Comparison of ENCODE assay signal across 15 cellular contexts in the genomic region with DNA sequence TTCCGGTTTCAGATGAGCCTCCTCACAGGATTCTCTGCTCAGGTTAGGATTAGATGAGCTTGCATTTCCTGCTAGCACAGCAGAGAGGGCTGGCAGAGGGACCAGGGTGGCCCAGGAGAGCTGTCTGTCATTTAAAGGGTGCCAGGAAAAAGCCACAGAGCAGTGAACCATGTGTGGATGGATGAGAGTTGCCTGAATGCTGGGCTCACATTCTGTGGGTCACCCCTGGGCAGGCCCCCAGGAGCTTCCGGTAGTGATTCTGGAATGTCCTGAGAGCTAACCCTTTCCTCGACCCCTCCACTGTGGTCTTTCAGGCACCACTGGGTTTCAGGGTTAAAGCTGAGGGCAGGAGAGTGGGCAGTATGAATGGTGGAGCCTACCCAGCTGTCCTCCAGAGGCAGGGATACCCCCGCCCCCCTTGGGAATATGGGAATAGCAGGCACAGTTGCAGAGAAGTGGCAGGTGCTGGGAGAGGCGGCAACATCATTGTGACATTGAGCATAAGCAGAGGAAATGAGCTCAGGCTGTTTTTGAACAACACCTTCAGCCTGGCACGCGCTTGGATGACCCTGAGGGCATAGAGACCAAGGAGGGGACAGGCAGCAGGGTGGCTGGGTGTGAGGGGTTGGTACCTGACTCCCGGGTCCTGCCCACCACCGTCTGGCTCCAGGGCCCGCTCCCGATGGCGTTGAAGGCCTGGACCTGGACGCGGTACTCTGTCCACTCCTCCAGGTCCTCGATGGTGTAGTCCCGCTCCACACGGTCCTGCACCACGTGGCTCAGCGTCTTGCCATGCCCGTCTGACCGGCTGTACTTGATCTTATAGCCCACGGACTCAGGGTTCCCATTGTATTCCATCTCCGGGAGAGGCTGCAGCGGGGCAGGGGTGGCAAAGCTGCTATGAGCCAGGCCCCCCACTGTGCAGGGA.
A peak's percentile ranks its signal among the peaks of the same experiment; 100 is the strongest.
DNase-seq lines count a peak whose midpoint lies in the region; ATAC-seq lines count a peak whose summit lies in the region.
"Had no signal": no experiment of that assay in that cellular context is flagged by ENCODE, and none has a peak within 500 bp of the region (broad histone marks: within the 10 kb centered on the region; RNA-seq: fewer than 3 reads in every experiment).

No MANE protein-coding gene starts in this region.

- no peak overlapping the region for H3K4me3 Mint-ChIP-seq in stimulated activated naive B cell treated with anti-CD40 and anti-IgM and Interleukin-4, amounts not matched to agents 10 μg/mL and 1 μg/mL and 100 μg/mL, for 72 hours
- H3K4me3 Mint-ChIP-seq: CD4-positive, CD25-positive, alpha-beta regulatory T cell; T-helper 1 cell treated with Interleukin-12 subunit alpha and Interleukin-12 subunit beta and Interleukin-4 antibody, amounts not matched to agents 30 μg/mL and 1 μg/mL, for 36 hours had no signal

- H3K4me1 Mint-ChIP-seq in stimulated activated naive B cell treated with anti-CD40 and anti-IgM and Interleukin-4, amounts not matched to agents 10 μg/mL and 1 μg/mL and 100 μg/mL, for 72 hours: no peaks in the 10 kb centered on the region
- H3K4me1 Mint-ChIP-seq: CD4-positive, CD25-positive, alpha-beta regulatory T cell had no signal

- peak overlapping the region; percentile 31 for H3K27ac Mint-ChIP-seq in stimulated activated naive B cell treated with anti-CD40 and anti-IgM and Interleukin-4, amounts not matched to agents 10 μg/mL and 1 μg/mL and 100 μg/mL, for 72 hours
- H3K27ac Mint-ChIP-seq: activated T-helper 2 cell treated with anti-CD3 and anti-CD28 coated beads, Interferon-gamma antibody, Interleukin-2, Interleukin-4, amounts not matched to agents 10 μg/mL and 5 μg/mL and 100 μg/mL, durations not matched to agents 14 hours and 24 hours and 36 hours; T-helper 1 cell treated with Interleukin-12 subunit alpha and Interleukin-12 subunit beta and Interleukin-4 antibody, amounts not matched to agents 30 μg/mL and 1 μg/mL, for 36 hours had no signal

- ATAC-seq in stimulated activated naive B cell treated with anti-CD40 and anti-IgM and Interleukin-4, amounts not matched to agents 10 μg/mL and 1 μg/mL and 100 μg/mL, for 72 hours (replicated peaks): no peak
- ATAC-seq in HG02852 (IDR thresholded peaks at IDR 0.05; ENCODE audit: unreplicated experiment): no peak
- no peak for ATAC-seq in activated CD4-positive, CD25-positive, alpha-beta regulatory T cell treated with anti-CD3 and anti-CD28 coated beads, Interleukin-2, amount 50 U/mL, for 24 hours
- ATAC-seq: left lung had no signal

- peaks cover 21 to 29% of the 10 kb centered on the region in 2 donors for H3K36me3 Mint-ChIP-seq in stimulated activated naive B cell treated with anti-CD40 and anti-IgM and Interleukin-4, amounts not matched to agents 10 μg/mL and 1 μg/mL and 100 μg/mL, for 72 hours
- H3K36me3 Mint-ChIP-seq: CD4-positive, CD25-positive, alpha-beta regulatory T cell had no signal

- H3K9me3 Mint-ChIP-seq in stimulated activated naive B cell treated with anti-CD40 and anti-IgM and Interleukin-4, amounts not matched to agents 10 μg/mL and 1 μg/mL and 100 μg/mL, for 72 hours: no peaks in the 10 kb centered on the region
- H3K9me3 Mint-ChIP-seq: activated T-helper 2 cell treated with anti-CD3 and anti-CD28 coated beads, Interferon-gamma antibody, Interleukin-2, Interleukin-4, amounts not matched to agents 10 μg/mL and 5 μg/mL and 100 μg/mL, durations not matched to agents 14 hours and 24 hours and 36 hours; T-helper 1 cell treated with Interleukin-12 subunit alpha and Interleukin-12 subunit beta and Interleukin-4 antibody, amounts not matched to agents 30 μg/mL and 1 μg/mL, for 36 hours had no signal

- DNase-seq in DMS79 treated with DMSO at 0.1 percent for 48 hours (lab: John Stamatoyannopoulos, UW) (peak; percentile 20), DMS79 (lab: John Stamatoyannopoulos, UW) (no peak), NCI-H345 treated with DMSO at 0.1 percent for 48 hours (lab: John Stamatoyannopoulos, UW; ENCODE audit: unreplicated experiment) (peak; percentile 79), kidney glomerular epithelial cell (lab: John Stamatoyannopoulos, UW) (peak; percentile 3), cerebellar cortex (ENCODE audit: low spot score) (no peak)
- DNase-seq in stimulated activated naive B cell treated with anti-CD40 and anti-IgM and Interleukin-4, amounts not matched to agents 10 μg/mL and 1 μg/mL and 100 μg/mL, for 72 hours: no peak
- DNase-seq: 8988T; CD4-positive, CD25-positive, alpha-beta regulatory T cell; Kasumi-1; ovary had no signal

- no peaks in the 10 kb centered on the region for H3K27me3 Mint-ChIP-seq in stimulated activated naive B cell treated with anti-CD40 and anti-IgM and Interleukin-4, amounts not matched to agents 10 μg/mL and 1 μg/mL and 100 μg/mL, for 72 hours
- H3K27me3 Mint-ChIP-seq: CD4-positive, CD25-positive, alpha-beta regulatory T cell had no signal

Comparison
In these comparisons a context has a peak if more than half of its experiments do, and no peak if none do; other contexts are left out.
1. DNase-seq: peak in DMS79 treated with DMSO at 0.1 percent for 48 hours (single experiment), NCI-H345 treated with DMSO at 0.1 percent for 48 hours (single experiment) and kidney glomerular epithelial cell (single experiment); none in DMS79 (single experiment), stimulated activated naive B cell treated with anti-CD40 and anti-IgM and Interleukin-4, amounts not matched to agents 10 μg/mL and 1 μg/mL and 100 μg/mL, for 72 hours (single experiment) and cerebellar cortex (single experiment).